ENCODE assay signal across 1 cellular context in genomic region chr11:69018924-69019323, GRCh38.
TF ChIP-seq lines count a peak whose summit lies in the region.

No MANE protein-coding gene starts in this region.

TF ChIP-seq in GM23338, 12 proteins besides CTCF, POLR2A, EP300 and RAD21 (continued from another document):
- TF ChIP-seq, protein P1, sequence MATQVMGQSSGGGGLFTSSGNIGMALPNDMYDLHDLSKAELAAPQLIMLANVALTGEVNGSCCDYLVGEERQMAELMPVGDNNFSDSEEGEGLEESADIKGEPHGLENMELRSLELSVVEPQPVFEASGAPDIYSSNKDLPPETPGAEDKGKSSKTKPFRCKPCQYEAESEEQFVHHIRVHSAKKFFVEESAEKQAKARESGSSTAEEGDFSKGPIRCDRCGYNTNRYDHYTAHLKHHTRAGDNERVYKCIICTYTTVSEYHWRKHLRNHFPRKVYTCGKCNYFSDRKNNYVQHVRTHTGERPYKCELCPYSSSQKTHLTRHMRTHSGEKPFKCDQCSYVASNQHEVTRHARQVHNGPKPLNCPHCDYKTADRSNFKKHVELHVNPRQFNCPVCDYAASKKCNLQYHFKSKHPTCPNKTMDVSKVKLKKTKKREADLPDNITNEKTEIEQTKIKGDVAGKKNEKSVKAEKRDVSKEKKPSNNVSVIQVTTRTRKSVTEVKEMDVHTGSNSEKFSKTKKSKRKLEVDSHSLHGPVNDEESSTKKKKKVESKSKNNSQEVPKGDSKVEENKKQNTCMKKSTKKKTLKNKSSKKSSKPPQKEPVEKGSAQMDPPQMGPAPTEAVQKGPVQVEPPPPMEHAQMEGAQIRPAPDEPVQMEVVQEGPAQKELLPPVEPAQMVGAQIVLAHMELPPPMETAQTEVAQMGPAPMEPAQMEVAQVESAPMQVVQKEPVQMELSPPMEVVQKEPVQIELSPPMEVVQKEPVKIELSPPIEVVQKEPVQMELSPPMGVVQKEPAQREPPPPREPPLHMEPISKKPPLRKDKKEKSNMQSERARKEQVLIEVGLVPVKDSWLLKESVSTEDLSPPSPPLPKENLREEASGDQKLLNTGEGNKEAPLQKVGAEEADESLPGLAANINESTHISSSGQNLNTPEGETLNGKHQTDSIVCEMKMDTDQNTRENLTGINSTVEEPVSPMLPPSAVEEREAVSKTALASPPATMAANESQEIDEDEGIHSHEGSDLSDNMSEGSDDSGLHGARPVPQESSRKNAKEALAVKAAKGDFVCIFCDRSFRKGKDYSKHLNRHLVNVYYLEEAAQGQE (IDR thresholded peaks at IDR 0.05; ENCODE audit: unreplicated experiment) = no peak
- TF ChIP-seq ZNF114 (CRISPR knock-in tag; IDR thresholded peaks at IDR 0.05) (no peak), CREB1 (CRISPR knock-in tag; IDR thresholded peaks at IDR 0.05; ENCODE audit: low read depth) (no peak), EZH2phosphoT487 (IDR thresholded peaks at IDR 0.05; ENCODE audit: unreplicated experiment) (no peak), EZH2 (IDR thresholded peaks at IDR 0.05; ENCODE audit: low read depth, unreplicated experiment) (no peak), ZNF462 (CRISPR knock-in tag; IDR thresholded peaks at IDR 0.05) (no peak)
- TF ChIP-seq, protein P2, sequence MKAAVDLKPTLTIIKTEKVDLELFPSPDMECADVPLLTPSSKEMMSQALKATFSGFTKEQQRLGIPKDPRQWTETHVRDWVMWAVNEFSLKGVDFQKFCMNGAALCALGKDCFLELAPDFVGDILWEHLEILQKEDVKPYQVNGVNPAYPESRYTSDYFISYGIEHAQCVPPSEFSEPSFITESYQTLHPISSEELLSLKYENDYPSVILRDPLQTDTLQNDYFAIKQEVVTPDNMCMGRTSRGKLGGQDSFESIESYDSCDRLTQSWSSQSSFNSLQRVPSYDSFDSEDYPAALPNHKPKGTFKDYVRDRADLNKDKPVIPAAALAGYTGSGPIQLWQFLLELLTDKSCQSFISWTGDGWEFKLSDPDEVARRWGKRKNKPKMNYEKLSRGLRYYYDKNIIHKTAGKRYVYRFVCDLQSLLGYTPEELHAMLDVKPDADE (IDR thresholded peaks at IDR 0.05) = no peak
